In the genomic region with DNA sequence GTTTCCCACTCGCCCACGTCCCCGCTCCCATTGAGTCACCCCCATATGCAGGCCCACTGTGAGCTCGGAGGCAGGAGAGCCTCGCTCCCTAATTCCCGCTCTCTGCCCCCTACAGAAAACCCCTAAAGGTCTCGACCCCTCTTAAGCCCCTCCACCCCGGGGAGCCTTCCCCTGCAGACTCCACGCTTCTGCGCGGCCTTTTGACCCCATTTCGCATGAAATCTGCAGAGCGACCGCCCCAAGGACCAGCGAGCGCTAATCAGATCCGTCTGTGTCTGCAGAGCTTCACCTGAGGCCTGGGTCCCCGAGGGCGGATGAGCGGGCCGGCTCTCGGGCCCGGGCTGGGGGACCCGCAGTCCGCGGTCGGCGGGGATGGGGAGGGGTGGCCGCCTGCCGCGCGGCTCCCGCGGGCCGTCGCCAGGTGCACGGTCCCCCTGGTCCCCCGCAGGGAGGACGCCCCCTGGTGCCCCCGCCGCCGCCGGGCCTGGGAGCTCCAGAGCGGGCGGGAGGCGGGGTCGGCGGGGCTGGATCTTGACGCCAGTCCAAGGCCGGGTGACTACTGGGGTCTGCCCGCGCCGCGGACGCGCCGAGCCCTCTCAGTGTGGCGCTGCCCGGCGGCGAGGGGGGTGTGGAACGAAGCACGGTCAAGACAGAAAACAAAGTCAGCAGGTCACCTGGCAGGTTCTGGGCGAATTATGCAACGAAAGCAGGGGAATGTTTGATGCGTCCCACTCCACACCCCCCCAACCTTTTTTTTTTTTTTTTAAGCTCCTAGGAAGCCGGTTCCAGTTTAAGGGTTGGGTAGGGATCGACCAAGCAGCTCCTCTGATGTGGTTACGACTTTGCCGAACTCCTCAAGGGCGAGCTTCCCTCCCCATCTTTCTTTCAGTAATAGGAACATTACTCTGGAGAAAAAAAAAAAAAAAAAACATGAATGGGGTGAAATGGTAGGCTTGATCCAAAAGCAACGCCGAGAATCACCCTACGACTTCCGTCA, we compare ENCODE assay signal across 1 cellular context.
TF ChIP-seq lines count a peak whose summit lies in the region.

No MANE protein-coding gene starts in this region.

TF ChIP-seq in endothelial cell of umbilical vein, 7 proteins besides CTCF, POLR2A, EP300 and RAD21:
- no peak for TF ChIP-seq POLR2AphosphoS5 (IDR thresholded peaks at IDR 0.05; ENCODE audit: insufficient read depth, low read depth, low read length)
- TF ChIP-seq FOS (IDR thresholded peaks at IDR 0.05; ENCODE audit: borderline replicate concordance, insufficient read depth, low read length), result no peak
- TF ChIP-seq JUN (IDR thresholded peaks at IDR 0.05; ENCODE audit: borderline replicate concordance, insufficient read depth, insufficient read length, low read depth), result no peak
- no peak for TF ChIP-seq MYC (IDR thresholded peaks at IDR 0.05; ENCODE audit: low read depth, low read length)
- TF ChIP-seq GATA2 (IDR thresholded peaks at IDR 0.05; ENCODE audit: insufficient read depth, insufficient read length, low read depth, low read length), result no peak
- no peak for TF ChIP-seq MAX (IDR thresholded peaks at IDR 0.05; ENCODE audit: insufficient read depth, insufficient read length)
- no peak for TF ChIP-seq EZH2 (IDR thresholded peaks at IDR 0.05; ENCODE audit: borderline replicate concordance, low read depth, low read length, severe bottlenecking)
TF ChIP-seq in endothelial cell of umbilical vein: peak in this region for 0.
